In the genomic region with DNA sequence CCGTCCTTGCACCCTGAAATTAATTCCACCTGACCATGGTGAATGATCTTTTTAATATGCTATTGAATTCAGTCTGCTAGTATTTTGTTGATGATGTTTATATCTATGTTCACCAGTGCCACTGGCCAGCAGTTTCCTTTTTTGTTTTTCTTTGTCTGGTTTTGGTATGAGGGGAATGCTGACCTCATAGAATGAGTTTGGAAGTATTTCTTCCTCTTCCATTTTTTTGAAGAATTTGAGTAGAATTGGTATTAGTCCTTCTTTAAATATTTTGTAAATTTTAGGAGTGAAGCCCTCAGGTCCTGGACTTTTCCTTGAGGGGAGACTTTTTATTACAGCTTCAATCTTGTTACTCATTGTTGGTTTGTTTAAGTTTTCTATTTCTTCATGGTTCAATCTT, we compare ENCODE assay signal across 1 cellular context.
TF ChIP-seq lines count a peak whose summit lies in the region.

No MANE protein-coding gene starts in this region.

TF ChIP-seq in IMR-90, 13 proteins besides CTCF, POLR2A, EP300 and RAD21:
- TF ChIP-seq CHD1 (IDR thresholded peaks at IDR 0.05; ENCODE audit: low read depth, low read length) = no peak
- no peak for TF ChIP-seq MAFK (IDR thresholded peaks at IDR 0.05; ENCODE audit: low read depth, low read length)
- no peak for TF ChIP-seq RCOR1 (IDR thresholded peaks at IDR 0.05; ENCODE audit: insufficient replicate concordance, low read length)
- no peak for TF ChIP-seq RFX5 (IDR thresholded peaks at IDR 0.05; ENCODE audit: low read depth, low read length)
- TF ChIP-seq, protein P1, sequence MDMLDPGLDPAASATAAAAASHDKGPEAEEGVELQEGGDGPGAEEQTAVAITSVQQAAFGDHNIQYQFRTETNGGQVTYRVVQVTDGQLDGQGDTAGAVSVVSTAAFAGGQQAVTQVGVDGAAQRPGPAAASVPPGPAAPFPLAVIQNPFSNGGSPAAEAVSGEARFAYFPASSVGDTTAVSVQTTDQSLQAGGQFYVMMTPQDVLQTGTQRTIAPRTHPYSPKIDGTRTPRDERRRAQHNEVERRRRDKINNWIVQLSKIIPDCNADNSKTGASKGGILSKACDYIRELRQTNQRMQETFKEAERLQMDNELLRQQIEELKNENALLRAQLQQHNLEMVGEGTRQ (IDR thresholded peaks at IDR 0.05; ENCODE audit: low read depth, low read length) = no peak
- TF ChIP-seq MXI1 (IDR thresholded peaks at IDR 0.05; ENCODE audit: borderline replicate concordance, low read depth, low read length) = no peak
- TF ChIP-seq, protein P2, sequence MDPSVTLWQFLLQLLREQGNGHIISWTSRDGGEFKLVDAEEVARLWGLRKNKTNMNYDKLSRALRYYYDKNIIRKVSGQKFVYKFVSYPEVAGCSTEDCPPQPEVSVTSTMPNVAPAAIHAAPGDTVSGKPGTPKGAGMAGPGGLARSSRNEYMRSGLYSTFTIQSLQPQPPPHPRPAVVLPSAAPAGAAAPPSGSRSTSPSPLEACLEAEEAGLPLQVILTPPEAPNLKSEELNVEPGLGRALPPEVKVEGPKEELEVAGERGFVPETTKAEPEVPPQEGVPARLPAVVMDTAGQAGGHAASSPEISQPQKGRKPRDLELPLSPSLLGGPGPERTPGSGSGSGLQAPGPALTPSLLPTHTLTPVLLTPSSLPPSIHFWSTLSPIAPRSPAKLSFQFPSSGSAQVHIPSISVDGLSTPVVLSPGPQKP (IDR thresholded peaks at IDR 0.05; ENCODE audit: borderline replicate concordance, low read depth, low read length) = no peak
- no peak for TF ChIP-seq MAZ (IDR thresholded peaks at IDR 0.05; ENCODE audit: borderline replicate concordance, low read depth, low read length)
- no peak for TF ChIP-seq NFE2L2 (IDR thresholded peaks at IDR 0.05; ENCODE audit: low read depth, low read length)
- no peak for TF ChIP-seq BHLHE40 (IDR thresholded peaks at IDR 0.05; ENCODE audit: low read depth, low read length)
- no peak for TF ChIP-seq CEBPB (IDR thresholded peaks at IDR 0.05; ENCODE audit: low read depth, low read length)
